In genomic region chr13:36454962-36455361, GRCh38 we compare ENCODE assay signal across 23 cellular contexts. TPM values are rescaled to one million over a fixed set of nuclear protein-coding genes. Genes with fewer than 3 reads are reported as not detected.
"Had no signal": no experiment of that assay in that cellular context is flagged by ENCODE, and none has a peak within 500 bp of the region (broad histone marks: within the 10 kb centered on the region; RNA-seq: fewer than 3 reads in every experiment).

No MANE protein-coding gene starts in this region.

- H3K4me1 ChIP-seq: prostate gland, testis had no signal

- H3K36me3 Mint-ChIP-seq: activated naive CD4-positive, alpha-beta T cell treated with anti-CD3 and anti-CD28 coated beads, Interleukin-2, amount 50 U/mL, for 24 hours; immature natural killer cell; mesothelial cell of epicardium; naive thymus-derived CD8-positive, alpha-beta T cell; stimulated activated naive B cell treated with anti-CD40 and anti-IgM and Interleukin-4, amounts not matched to agents 10 μg/mL and 1 μg/mL and 100 μg/mL, for 72 hours had no signal

- DNase-seq: activated CD4-positive, alpha-beta T cell treated with anti-CD3 and anti-CD28 coated beads, Interleukin-2, amount 50 U/mL, for 1 hour; activated CD4-positive, CD25-positive, alpha-beta regulatory T cell treated with anti-CD3 and anti-CD28 coated beads, Interleukin-2, amount 50 U/mL, for 72 hours; activated CD8-positive, alpha-beta T cell treated with anti-CD3 and anti-CD28 coated beads, Interleukin-2, amount 10 ng/mL, durations not matched to agents 7 days and 5 days; activated gamma-delta T cell treated with Interleukin-2 at 50 U/mL for 16 hours; aorta; central memory CD4-positive, alpha-beta T cell; effector memory CD4-positive, alpha-beta T cell; foreskin melanocyte; immature natural killer cell; left ventricle myocardium superior; mammary epithelial cell; naive thymus-derived CD8-positive, alpha-beta T cell; stimulated activated CD4-positive, alpha-beta T cell treated with anti-CD3 and anti-CD28 coated beads, Interleukin-2, amount 100 ng/mL, for 48 hours; stimulated activated CD8-positive, alpha-beta memory T cell treated with anti-CD3 and anti-CD28 coated beads, Interleukin-4, amount 100 ng/mL, for 48 hours; stimulated activated naive B cell treated with anti-CD40 and anti-IgM and Interleukin-4, amounts not matched to agents 10 μg/mL and 1 μg/mL and 100 μg/mL, for 72 hours; testis; trophoblast cell; WERI-Rb-1 had no signal

- H3K27ac Mint-ChIP-seq: activated CD8-positive, alpha-beta T cell treated with anti-CD3 and anti-CD28 coated beads, Interleukin-2, amount 10 ng/mL, durations not matched to agents 7 days and 5 days; activated naive CD4-positive, alpha-beta T cell treated with anti-CD3 and anti-CD28 coated beads, Interleukin-2, amount 50 U/mL, for 24 hours; immature natural killer cell; mesothelial cell of epicardium; naive thymus-derived CD8-positive, alpha-beta T cell; stimulated activated naive B cell treated with anti-CD40 and anti-IgM and Interleukin-4, amounts not matched to agents 10 μg/mL and 1 μg/mL and 100 μg/mL, for 72 hours had no signal

- H3K9me3 Mint-ChIP-seq: activated naive CD4-positive, alpha-beta T cell treated with anti-CD3 and anti-CD28 coated beads, Interleukin-2, amount 50 U/mL, for 24 hours; mesothelial cell of epicardium; stimulated activated naive B cell treated with anti-CD40 and anti-IgM and Interleukin-4, amounts not matched to agents 10 μg/mL and 1 μg/mL and 100 μg/mL, for 72 hours had no signal

- H3K9me3 ChIP-seq: prostate gland, testis had no signal

- H3K36me3 ChIP-seq: prostate gland, WERI-Rb-1 had no signal

- H3K4me3 Mint-ChIP-seq: activated CD8-positive, alpha-beta T cell treated with anti-CD3 and anti-CD28 coated beads, Interleukin-2, amount 10 ng/mL, durations not matched to agents 7 days and 5 days; activated naive CD4-positive, alpha-beta T cell treated with anti-CD3 and anti-CD28 coated beads, Interleukin-2, amount 50 U/mL, for 24 hours; immature natural killer cell; mesothelial cell of epicardium; naive thymus-derived CD8-positive, alpha-beta T cell; stimulated activated naive B cell treated with anti-CD40 and anti-IgM and Interleukin-4, amounts not matched to agents 10 μg/mL and 1 μg/mL and 100 μg/mL, for 72 hours had no signal

- H3K27me3 ChIP-seq: testis had no signal

- H3K4me1 Mint-ChIP-seq: activated naive CD4-positive, alpha-beta T cell treated with anti-CD3 and anti-CD28 coated beads, Interleukin-2, amount 50 U/mL, for 24 hours; immature natural killer cell had no signal

- ATAC-seq: activated CD8-positive, alpha-beta T cell treated with anti-CD3 and anti-CD28 coated beads, Interleukin-2, amount 10 ng/mL, durations not matched to agents 7 days and 5 days; esophagus mucosa; left ventricle myocardium superior; naive thymus-derived CD8-positive, alpha-beta T cell; stimulated activated naive B cell treated with anti-CD40 and anti-IgM and Interleukin-4, amounts not matched to agents 10 μg/mL and 1 μg/mL and 100 μg/mL, for 72 hours had no signal

- H3K27ac ChIP-seq: prostate gland, testis, WERI-Rb-1 had no signal

- H3K4me3 ChIP-seq: prostate gland, testis had no signal

RNA-seq across cellular contexts. Expression of gene CCNA1, which starts 22.7 kb away (rescaled TPM):
- total RNA-seq: left ventricle myocardium superior; naive thymus-derived CD8-positive, alpha-beta T cell; osteoblast had no signal
